28 cellular contexts compared by ENCODE assay signal in genomic region chr3:130827486-130827885, GRCh38.
"Had no signal": no experiment of that assay in that cellular context is flagged by ENCODE, and none has a peak within 500 bp of the region (broad histone marks: within the 10 kb centered on the region; RNA-seq: fewer than 3 reads in every experiment).

No MANE protein-coding gene starts in this region.

- H3K9me3 ChIP-seq: neutrophil, pancreas, psoas muscle, right lobe of liver, sigmoid colon, stomach, thoracic aorta, thyroid gland, tibial nerve, upper lobe of right lung, uterus had no signal

- H3K27me3 ChIP-seq: neutrophil, pancreas, right lobe of liver, sigmoid colon, stomach, thyroid gland, tibial nerve, upper lobe of right lung, uterus had no signal

- H3K27ac ChIP-seq: neutrophil, pancreas, psoas muscle, right lobe of liver, sigmoid colon, stomach, thoracic aorta, thyroid gland, tibial nerve, upper lobe of right lung, uterus had no signal

- H3K36me3 Mint-ChIP-seq: naive thymus-derived CD8-positive, alpha-beta T cell; natural killer cell treated with Interleukin-12 subunit alpha and Interleukin-12 subunit beta and Interleukin-15 and Interleukin-18, amount 100 ng/mL, for 72 hours; stimulated activated effector memory CD8-positive, alpha-beta T cell treated with anti-CD3 and anti-CD28 coated beads, Interleukin-12 subunit alpha, Interleukin-12 subunit beta, amount 100 ng/mL, for 72 hours; stimulated activated naive B cell treated with anti-CD40 and anti-IgM and Interleukin-4, amounts not matched to agents 10 μg/mL and 1 μg/mL and 100 μg/mL, for 72 hours had no signal

- H3K4me1 ChIP-seq: pancreas, psoas muscle, right lobe of liver, thyroid gland, tibial nerve, uterus had no signal

- DNase-seq: naive thymus-derived CD8-positive, alpha-beta T cell; nephron progenitor cell; nucleus accumbens; pancreas; posterior cingulate gyrus; psoas muscle; right cardiac atrium; right lobe of liver; sigmoid colon; small intestine; stimulated activated CD4-positive, alpha-beta T cell treated with anti-CD3 and anti-CD28 coated beads, Interleukin-15, amount 100 ng/mL, for 24 hours; stimulated activated CD4-positive, alpha-beta T cell treated with anti-CD3 and anti-CD28 coated beads, Interleukin-2, amount 100 ng/mL, for 24 hours; stimulated activated CD4-positive, alpha-beta T cell treated with anti-CD3 and anti-CD28 coated beads, Interleukin-2, amount 100 ng/mL, for 48 hours; stimulated activated CD4-positive, alpha-beta T cell treated with anti-CD3 and anti-CD28 coated beads, Interleukin-4, amount 100 ng/mL, for 24 hours; stimulated activated naive B cell treated with anti-CD40 and anti-IgM and Interleukin-4, amounts not matched to agents 10 μg/mL and 1 μg/mL and 100 μg/mL, for 72 hours; stimulated activated naive CD4-positive, alpha-beta T cell treated with Interleukin-2 at 50 U/mL for 16 hours; stomach; thyroid gland; upper lobe of right lung; uterus had no signal

- H3K4me3 Mint-ChIP-seq: naive thymus-derived CD8-positive, alpha-beta T cell; natural killer cell treated with Interleukin-12 subunit alpha and Interleukin-12 subunit beta and Interleukin-15 and Interleukin-18, amount 100 ng/mL, for 72 hours; nephron progenitor cell; neural crest cell; stimulated activated effector memory CD8-positive, alpha-beta T cell treated with anti-CD3 and anti-CD28 coated beads, Interleukin-12 subunit alpha, Interleukin-12 subunit beta, amount 100 ng/mL, for 72 hours; stimulated activated naive B cell treated with anti-CD40 and anti-IgM and Interleukin-4, amounts not matched to agents 10 μg/mL and 1 μg/mL and 100 μg/mL, for 72 hours; stimulated activated naive CD8-positive, alpha-beta T cell treated with anti-CD3 and anti-CD28 coated beads, Interleukin-15, Interleukin-2, amounts not matched to agents 100 ng/mL and 50 ng/mL, for 24 hours had no signal

- H3K4me3 ChIP-seq: pancreas, psoas muscle, right lobe of liver, sigmoid colon, stomach, thoracic aorta, thyroid gland, tibial nerve, upper lobe of right lung, uterus had no signal

- H3K27ac Mint-ChIP-seq: naive thymus-derived CD8-positive, alpha-beta T cell; natural killer cell treated with Interleukin-12 subunit alpha and Interleukin-12 subunit beta and Interleukin-15 and Interleukin-18, amount 100 ng/mL, for 72 hours; nephron progenitor cell; progenitor cell of endocrine pancreas; stimulated activated effector memory CD8-positive, alpha-beta T cell treated with anti-CD3 and anti-CD28 coated beads, Interleukin-12 subunit alpha, Interleukin-12 subunit beta, amount 100 ng/mL, for 72 hours; stimulated activated naive B cell treated with anti-CD40 and anti-IgM and Interleukin-4, amounts not matched to agents 10 μg/mL and 1 μg/mL and 100 μg/mL, for 72 hours; stimulated activated naive CD8-positive, alpha-beta T cell treated with anti-CD3 and anti-CD28 coated beads, Interleukin-15, Interleukin-2, amounts not matched to agents 100 ng/mL and 50 ng/mL, for 24 hours had no signal

- H3K9me3 Mint-ChIP-seq: naive thymus-derived CD8-positive, alpha-beta T cell; natural killer cell treated with Interleukin-12 subunit alpha and Interleukin-12 subunit beta and Interleukin-15 and Interleukin-18, amount 100 ng/mL, for 72 hours; neural crest cell; stimulated activated effector memory CD8-positive, alpha-beta T cell treated with anti-CD3 and anti-CD28 coated beads, Interleukin-12 subunit alpha, Interleukin-12 subunit beta, amount 100 ng/mL, for 72 hours; stimulated activated naive B cell treated with anti-CD40 and anti-IgM and Interleukin-4, amounts not matched to agents 10 μg/mL and 1 μg/mL and 100 μg/mL, for 72 hours; stimulated activated naive CD8-positive, alpha-beta T cell treated with anti-CD3 and anti-CD28 coated beads, Interleukin-15, Interleukin-2, amounts not matched to agents 100 ng/mL and 50 ng/mL, for 24 hours had no signal

- ATAC-seq: naive thymus-derived CD8-positive, alpha-beta T cell; natural killer cell treated with Interleukin-12 subunit alpha and Interleukin-12 subunit beta and Interleukin-15 and Interleukin-18, amount 100 ng/mL, for 72 hours; pancreas; psoas muscle; right cardiac atrium; right lobe of liver; stimulated activated effector memory CD8-positive, alpha-beta T cell treated with anti-CD3 and anti-CD28 coated beads, Interleukin-12 subunit alpha, Interleukin-12 subunit beta, amount 100 ng/mL, for 72 hours; stimulated activated naive B cell treated with anti-CD40 and anti-IgM and Interleukin-4, amounts not matched to agents 10 μg/mL and 1 μg/mL and 100 μg/mL, for 72 hours; upper lobe of right lung had no signal

- H3K36me3 ChIP-seq: neutrophil, pancreas, right lobe of liver, sigmoid colon, stomach, thoracic aorta, thyroid gland, tibial nerve, upper lobe of right lung, uterus had no signal

- H3K4me1 Mint-ChIP-seq: naive thymus-derived CD8-positive, alpha-beta T cell; stimulated activated effector memory CD8-positive, alpha-beta T cell treated with anti-CD3 and anti-CD28 coated beads, Interleukin-12 subunit alpha, Interleukin-12 subunit beta, amount 100 ng/mL, for 72 hours; stimulated activated naive B cell treated with anti-CD40 and anti-IgM and Interleukin-4, amounts not matched to agents 10 μg/mL and 1 μg/mL and 100 μg/mL, for 72 hours had no signal
